In the genomic region with DNA sequence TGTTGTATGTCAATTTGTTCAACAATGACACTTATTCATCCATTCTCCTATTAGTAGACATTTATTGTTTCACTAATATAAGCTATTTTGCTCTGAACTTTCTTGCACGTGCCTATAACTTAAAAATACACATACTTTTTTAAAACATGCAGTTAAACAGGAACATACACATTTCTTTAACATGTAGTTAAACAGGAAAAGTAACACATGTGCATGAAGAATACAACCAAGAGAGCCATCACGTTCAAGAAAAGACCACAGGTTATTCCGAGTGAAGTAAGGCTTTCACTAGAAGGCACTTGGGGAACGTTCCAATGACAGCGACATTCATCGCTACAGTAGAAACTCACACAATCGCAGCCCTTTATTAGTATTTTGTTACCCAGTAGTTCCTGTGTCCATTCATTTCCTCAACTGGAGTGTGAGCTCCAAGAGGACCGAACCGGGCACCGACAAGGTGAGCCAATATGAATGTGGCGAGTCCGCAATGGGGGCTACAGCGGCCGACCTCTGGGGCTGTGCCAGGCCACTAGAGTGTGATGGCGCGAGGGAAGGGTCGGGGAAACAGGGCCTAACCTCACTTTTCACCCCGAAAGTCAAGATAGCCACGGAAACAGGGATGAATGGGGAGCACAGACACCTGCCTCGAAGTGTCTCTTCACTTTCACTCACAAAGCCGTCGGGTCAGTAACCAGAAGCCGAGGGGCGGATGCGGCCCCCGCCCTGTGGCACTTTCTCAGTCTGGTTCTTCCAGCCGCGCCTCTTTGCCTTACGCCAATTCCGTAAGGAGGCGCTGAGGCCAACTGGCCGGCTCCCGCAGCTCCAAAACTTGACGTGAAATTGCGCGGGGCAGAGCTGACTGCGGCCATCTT, we compare ENCODE assay signal across 8 cellular contexts. TPM values are rescaled to one million over a fixed set of nuclear protein-coding genes. Genes with fewer than 3 reads are reported as not detected.
A peak's percentile ranks its signal among the peaks of the same experiment; 100 is the strongest.
DNase-seq lines count a peak whose midpoint lies in the region; ATAC-seq and TF ChIP-seq lines count a peak whose summit lies in the region.

No MANE protein-coding gene starts in this region.

- TF ChIP-seq CTCF in coronary artery (IDR thresholded peaks at IDR 0.05) (no peak), left lung (IDR thresholded peaks at IDR 0.05) (no peak)

- peak overlapping the region; percentile 83 for H3K4me2 ChIP-seq in BLaER1

- H3K9ac ChIP-seq in BLaER1: peak overlapping the region; percentile 92

- ATAC-seq in HG03439 (IDR thresholded peaks at IDR 0.05; ENCODE audit: unreplicated experiment): peak; percentile 54
- peak; percentile 75 for ATAC-seq in left lung

- peak overlapping the region; percentile 97 for H3K27ac ChIP-seq in BLaER1
- peak overlapping the region; percentile 95 to 98 for H3K27ac ChIP-seq in coronary artery
- peak overlapping the region; percentile 98 to 99 for H3K27ac ChIP-seq in left lung

- H3K36me3 ChIP-seq in BLaER1 (peaks cover 12% of the 10 kb centered on the region; the same call in 1 of the 2 replicates), left lung (no peaks in the 10 kb centered on the region)

- intact Hi-C loops in left lung (cut with DNase I): loop anchor here in 1 of 2 donors (10.0 kb wide), 1 partner anchor 95 kb away; no protein-coding TSS in a partner anchor

- peaks cover 31% of the 10 kb centered on the region for H3K4me1 ChIP-seq in BLaER1
- H3K4me1 ChIP-seq in left lung: peaks cover 16 to 39% of the 10 kb centered on the region in 2 donors

- H4K20me1 ChIP-seq in BLaER1: peaks cover 36% of the 10 kb centered on the region

- H3K9me3 ChIP-seq in BLaER1 (peaks cover 4% of the 10 kb centered on the region; the same call in 1 of the 2 replicates), left lung (no peaks in the 10 kb centered on the region)

- H3K4me3 ChIP-seq in BLaER1 (peak overlapping the region; percentile 86), coronary artery (peak overlapping the region; percentile 90), left lung (peak overlapping the region; percentile 59 to 93)

- DNase-seq in GM19240 (ENCODE audit: insufficient read length, low spot score) (peak; percentile 39), NCI-H460 (ENCODE audit: extremely low read depth, low read depth) (peak; percentile 84), coronary artery (ENCODE audit: low spot score) (peak; percentile 94), left lung (peak; percentile 90 to 94)
- peak; percentile 75 for DNase-seq in activated CD4-positive, alpha-beta T cell treated with anti-CD3 and anti-CD28 coated beads for 1 hour
- DNase-seq in stimulated activated CD4-positive, alpha-beta T cell treated with anti-CD3 and anti-CD28 coated beads, Interleukin-2, amount 100 ng/mL, for 48 hours: peak; percentile 80

- H3K27me3 ChIP-seq in BLaER1 (no peaks in the 10 kb centered on the region), left lung (no peaks in the 10 kb centered on the region)

RNA-seq across cellular contexts. Expression of gene SEPTIN7, which starts 0.8 kb away (rescaled TPM):
- 189 and 233 TPM in 2 replicates for total RNA-seq in NCI-H460 (2014; rRNA removed; shearing (Covaris generic))
- 125 and 130 TPM in 2 replicates for polyA plus RNA-seq in NCI-H460 (2014; cell fraction: nucleus; rRNA removed)
- 100 to 1,000 TPM; 174 to 192 TPM for total RNA-seq in left lung

Comparison
In these comparisons a context has a peak if more than half of its experiments do, and no peak if none do; other contexts are left out.
1. Peak in every context shown above with its lines: DNase-seq, ATAC-seq, H3K4me3 ChIP-seq and H3K27ac ChIP-seq.
2. DNase-seq: peak in every context shown above with its lines; median percentile 94 in coronary artery; 92 in left lung; 84 in NCI-H460; 80 in stimulated activated CD4-positive, alpha-beta T cell treated with anti-CD3 and anti-CD28 coated beads, Interleukin-2, amount 100 ng/mL, for 48 hours; 75 in activated CD4-positive, alpha-beta T cell treated with anti-CD3 and anti-CD28 coated beads for 1 hour; 39 in GM19240.